29 cellular contexts compared by ENCODE assay signal in genomic region chr14:74202113-74202512, GRCh38. TPM values are rescaled to one million over a fixed set of nuclear protein-coding genes. Genes with fewer than 3 reads are reported as not detected.
"Had no signal": no experiment of that assay in that cellular context is flagged by ENCODE, and none has a peak within 500 bp of the region (broad histone marks: within the 10 kb centered on the region; RNA-seq: fewer than 3 reads in every experiment).

No MANE protein-coding gene starts in this region.

- H3K4me3 ChIP-seq: breast epithelium, colonic mucosa, MG63 had no signal

- H3K36me3 ChIP-seq: breast epithelium, colonic mucosa, MG63 had no signal

- ATAC-seq: activated CD4-positive, CD25-positive, alpha-beta regulatory T cell treated with anti-CD3 and anti-CD28 coated beads, Interleukin-2, amount 50 U/mL, for 24 hours; activated CD8-positive, alpha-beta T cell treated with anti-CD3 and anti-CD28 coated beads, Interleukin-2, amount 10 ng/mL, durations not matched to agents 7 days and 5 days; PC-3; T-cell had no signal

- H3K9me3 Mint-ChIP-seq: activated naive CD4-positive, alpha-beta T cell treated with anti-CD3 and anti-CD28 coated beads, Interleukin-2, amount 50 U/mL, for 24 hours; T-cell had no signal

- H3K27me3 Mint-ChIP-seq: activated naive CD4-positive, alpha-beta T cell treated with anti-CD3 and anti-CD28 coated beads, Interleukin-2, amount 50 U/mL, for 24 hours; T-cell had no signal

- H3K4me1 Mint-ChIP-seq: activated naive CD4-positive, alpha-beta T cell treated with anti-CD3 and anti-CD28 coated beads, Interleukin-2, amount 50 U/mL, for 24 hours; T-cell had no signal

- H3K4me3 Mint-ChIP-seq: activated CD8-positive, alpha-beta T cell treated with anti-CD3 and anti-CD28 coated beads, Interleukin-2, amount 10 ng/mL, durations not matched to agents 7 days and 5 days; activated naive CD4-positive, alpha-beta T cell treated with anti-CD3 and anti-CD28 coated beads, Interleukin-2, amount 50 U/mL, for 24 hours; T-cell had no signal

- H3K27me3 ChIP-seq: breast epithelium, colonic mucosa, MG63 had no signal

- H3K27ac Mint-ChIP-seq: activated CD8-positive, alpha-beta T cell treated with anti-CD3 and anti-CD28 coated beads, Interleukin-2, amount 10 ng/mL, durations not matched to agents 7 days and 5 days; activated naive CD4-positive, alpha-beta T cell treated with anti-CD3 and anti-CD28 coated beads, Interleukin-2, amount 50 U/mL, for 24 hours; T-cell had no signal

- DNase-seq: activated CD4-positive, alpha-beta T cell treated with anti-CD3 and anti-CD28 coated beads for 4 hours; activated CD4-positive, alpha-beta T cell treated with anti-CD3 and anti-CD28 coated beads, Interleukin-2, amount 50 U/mL, for 4 hours; activated CD8-positive, alpha-beta memory T cell treated with anti-CD3 and anti-CD28 coated beads, Interleukin-2, amount 50 U/mL, for 48 hours; activated CD8-positive, alpha-beta T cell treated with anti-CD3 and anti-CD28 coated beads, Interleukin-2, amount 10 ng/mL, durations not matched to agents 7 days and 5 days; activated T-cell treated with anti-CD3 and anti-CD28 coated beads, Interleukin-2, amount 50 U/mL, for 1 hour; aorta; caudate nucleus; colonic mucosa; KG1; MG63; NCI-H1092; NCI-H1417 treated with DMSO at 0.1 percent for 48 hours; NCI-H1694; NCI-H2029; NCI-H2107; NCI-H2171 treated with DMSO at 0.1 percent for 48 hours; NCI-H226; NCI-H526; NCI-H774; PC-3; SHP77 treated with DMSO at 0.1 percent for 48 hours; T-cell; T-helper 2 cell; T1000 had no signal

RNA-seq across cellular contexts. Expression of gene VSX2, which starts 37.1 kb away (rescaled TPM):
- total RNA-seq: activated CD8-positive, alpha-beta T cell treated with anti-CD3 and anti-CD28 coated beads, Interleukin-2, amount 10 ng/mL, durations not matched to agents 7 days and 5 days; aorta; breast epithelium; cerebellum; colonic mucosa; NCI-H460; PC-3; T-cell had no signal
